ENCODE assay signal across 1 cellular context in the genomic region with DNA sequence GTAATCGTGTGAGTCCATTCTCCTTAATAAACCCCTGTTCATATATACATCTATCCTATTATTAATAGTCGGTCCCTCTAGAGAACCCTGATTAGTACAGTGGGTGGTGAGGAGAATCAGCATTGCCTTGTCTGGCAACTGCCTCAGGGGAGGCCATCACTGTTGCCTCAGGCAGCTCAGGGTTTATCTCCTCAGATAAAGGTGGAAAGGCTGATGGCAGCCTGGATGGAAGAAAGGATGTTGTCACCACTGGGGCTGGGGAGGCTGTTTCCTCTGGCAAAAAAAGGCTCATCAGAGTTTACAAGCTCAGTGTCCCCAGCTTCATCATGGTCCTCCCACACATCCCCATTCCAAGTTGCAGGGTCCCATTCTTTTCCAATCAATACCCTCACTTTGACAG.
DNase-seq lines count a peak whose midpoint lies in the region.
"Not testable (repeated sequence)": the region's sequence is repeated elsewhere in the genome, so short reads cannot be mapped to it uniquely, and the experiment has no call there.

No MANE protein-coding gene starts in this region.

- peak overlapping the region; percentile 6 for H2BK5ac ChIP-seq in mesendoderm (ENCODE audit: low read length)

- H3K36me3 ChIP-seq in mesendoderm (ENCODE audit: control insufficient read depth, insufficient read depth, low read length) = not testable (repeated sequence)

- not testable (repeated sequence) for H3K4me3 ChIP-seq in mesendoderm (ENCODE audit: low read length)

- H3K9ac ChIP-seq in mesendoderm (ENCODE audit: low read length) = not testable (repeated sequence)

- H3K79me2 ChIP-seq in mesendoderm (ENCODE audit: control insufficient read depth, insufficient read depth, low read length) = not testable (repeated sequence)

- peak overlapping the region; percentile 67 for H3K56ac ChIP-seq in mesendoderm (ENCODE audit: low read length)

- not testable (repeated sequence) for H3K4me1 ChIP-seq in mesendoderm (ENCODE audit: control insufficient read depth, low read depth, low read length)

- peak overlapping the region; percentile 68 for H2BK120ac ChIP-seq in mesendoderm (ENCODE audit: low read depth, low read length)

- H2BK15ac ChIP-seq in mesendoderm (replicated peaks; ENCODE audit: low read depth) = not testable (repeated sequence)

- peak overlapping the region; percentile 65 for H3K27ac ChIP-seq in mesendoderm (ENCODE audit: low read depth, low read length)

- not testable (repeated sequence) for H4K8ac ChIP-seq in mesendoderm (ENCODE audit: low read depth, low read length)

- not testable (repeated sequence) for H3K4ac ChIP-seq in mesendoderm (ENCODE audit: low read depth, low read length)

- not testable (repeated sequence) for H3K4me2 ChIP-seq in mesendoderm (ENCODE audit: low read length)

- not testable (repeated sequence) for H4K5ac ChIP-seq in mesendoderm (ENCODE audit: low read length)

- DNase-seq in mesendoderm = peak; percentile 66

- H3K23ac ChIP-seq in mesendoderm (ENCODE audit: low read length) = not testable (repeated sequence)

- H3K79me1 ChIP-seq in mesendoderm (ENCODE audit: low read length) = not testable (repeated sequence)

- WGBS in mesendoderm (ENCODE audit: extremely low coverage, insufficient coverage, low lambda C conversion rate) = no CpG with 5 or more reads among the region's 2 CpGs

- H3K27me3 ChIP-seq in mesendoderm (ENCODE audit: insufficient read depth, low read length, poor library complexity) = not testable (repeated sequence)

- H2AK5ac ChIP-seq in mesendoderm (ENCODE audit: low read length) = not testable (repeated sequence)

- not testable (repeated sequence) for H3K18ac ChIP-seq in mesendoderm (ENCODE audit: low read length)
